ENCODE assay signal across 9 cellular contexts in the genomic region with DNA sequence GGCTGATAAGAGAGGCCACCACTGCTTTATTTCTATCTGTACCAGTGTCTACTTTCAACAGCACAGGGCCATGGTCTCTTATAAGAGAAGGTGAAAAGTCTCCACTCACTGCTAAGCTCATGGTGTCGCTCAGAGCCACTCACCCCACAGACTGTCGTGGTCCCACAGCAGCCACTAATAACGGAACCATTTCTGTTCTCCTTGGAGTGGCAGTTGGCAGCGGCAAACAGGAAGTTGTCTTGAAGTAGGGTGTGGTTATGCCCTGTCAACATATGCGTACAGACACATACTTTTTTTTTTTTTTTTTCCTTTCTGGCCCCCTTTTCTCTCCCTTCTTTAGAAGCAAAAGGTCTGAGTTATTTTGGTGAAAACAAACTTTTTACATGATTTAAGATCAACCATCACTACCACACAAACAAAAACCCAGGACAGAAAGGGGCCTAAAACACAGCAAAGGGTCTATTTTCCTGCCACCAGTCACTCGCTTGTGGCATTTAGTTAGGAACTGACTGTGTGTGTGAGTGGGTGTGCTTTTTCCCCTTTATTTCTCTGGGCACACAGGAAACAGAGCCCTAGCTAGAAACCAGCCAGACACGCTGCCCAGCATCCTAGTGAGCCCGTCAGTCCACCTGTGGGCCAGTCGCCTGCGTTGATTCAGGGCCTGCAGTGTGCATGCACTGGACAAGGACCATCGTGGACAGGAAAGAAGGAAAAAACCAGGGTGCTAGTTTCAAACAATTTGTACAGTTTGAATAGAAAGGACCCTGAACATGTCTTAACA.
DNase-seq lines count a peak whose midpoint lies in the region; ATAC-seq, FAIRE-seq and TF ChIP-seq lines count a peak whose summit lies in the region.
"Had no signal": no experiment of that assay in that cellular context is flagged by ENCODE, and none has a peak within 500 bp of the region (broad histone marks: within the 10 kb centered on the region; RNA-seq: fewer than 3 reads in every experiment).

No MANE protein-coding gene starts in this region.

- TF ChIP-seq CTCF in nephron progenitor cell (IDR thresholded peaks at IDR 0.05) (no peak), smooth muscle cell (IDR thresholded peaks at IDR 0.05; ENCODE audit: borderline replicate concordance, insufficient read depth, poor library complexity, severe bottlenecking) (no peak)

- H2AFZ ChIP-seq in smooth muscle cell (ENCODE audit: low read depth), result no peak overlapping the region

- no peaks in the 10 kb centered on the region for H3F3A ChIP-seq in smooth muscle cell (ENCODE audit: low read depth)

- H3K36me3 Mint-ChIP-seq in activated naive CD8-positive, alpha-beta T cell, result peaks cover 7% of the 10 kb centered on the region
- H3K36me3 Mint-ChIP-seq in nephron progenitor cell (ENCODE audit: low read depth), result no peaks in the 10 kb centered on the region

- no peak for TF ChIP-seq POLR2A in GM12891 (IDR thresholded peaks at IDR 0.05; ENCODE audit: low read depth, low read length)

- FAIRE-seq in GM12891 (lab: Jason Lieb, UNC), result peak; percentile 86

- no peaks in the 10 kb centered on the region for H3K27me3 ChIP-seq in smooth muscle cell (ENCODE audit: low read depth)

- peaks cover 67% of the 10 kb centered on the region for H3K4me1 Mint-ChIP-seq in activated naive CD8-positive, alpha-beta T cell (ENCODE audit: low read depth)
- peaks cover 15% of the 10 kb centered on the region for H3K4me1 Mint-ChIP-seq in nephron progenitor cell

- peaks cover 7% of the 10 kb centered on the region for H4K20me1 ChIP-seq in smooth muscle cell (ENCODE audit: low read depth)

- 95% methylated on average over 11 of the region's 11 CpGs for WGBS in smooth muscle cell (ENCODE audit: low lambda C conversion rate)

- DNase-seq in GM12891 (ENCODE audit: insufficient read length, low spot score) (no peak), SIG-M5 treated with dmso at 0.1 percent for 504 hours (lab: John Stamatoyannopoulos, UW; ENCODE audit: unreplicated experiment) (peak; percentile 88), nephron progenitor cell (no peak), NK-92 (lab: John Stamatoyannopoulos, UW; ENCODE audit: unreplicated experiment) (no peak), smooth muscle cell (lab: John Stamatoyannopoulos, UW; ENCODE audit: unreplicated experiment) (no peak)

- H3K4me3 Mint-ChIP-seq in activated naive CD8-positive, alpha-beta T cell, result peak overlapping the region; percentile 63
- no peak overlapping the region for H3K4me3 Mint-ChIP-seq in nephron progenitor cell

- no peaks in the 10 kb centered on the region for H3K9me3 Mint-ChIP-seq in activated naive CD8-positive, alpha-beta T cell (ENCODE audit: low read depth)
- no peaks in the 10 kb centered on the region for H3K9me3 Mint-ChIP-seq in nephron progenitor cell

- ATAC-seq in HG02678 (IDR thresholded peaks at IDR 0.05; ENCODE audit: unreplicated experiment) (peak; percentile 79), HG03565 (IDR thresholded peaks at IDR 0.05; ENCODE audit: unreplicated experiment) (no peak)

- no peaks in the 10 kb centered on the region for H3K79me2 ChIP-seq in smooth muscle cell (ENCODE audit: low read depth)

- peak overlapping the region; percentile 90 for H3K27ac Mint-ChIP-seq in activated naive CD8-positive, alpha-beta T cell
- peak overlapping the region; percentile 76 for H3K27ac Mint-ChIP-seq in nephron progenitor cell

- H3K36me3 ChIP-seq in smooth muscle cell (ENCODE audit: low read depth), result no peaks in the 10 kb centered on the region

- H3K4me2 ChIP-seq in smooth muscle cell, result no peak overlapping the region
- H3K4me2 ChIP-seq: KMS-11 had no signal

- no peaks in the 10 kb centered on the region for H3K27me3 Mint-ChIP-seq in activated naive CD8-positive, alpha-beta T cell
- no peaks in the 10 kb centered on the region for H3K27me3 Mint-ChIP-seq in nephron progenitor cell (ENCODE audit: low read depth, poor library complexity)

- H3K9ac ChIP-seq in smooth muscle cell (ENCODE audit: low read depth), result no peak overlapping the region
- H3K9ac ChIP-seq: KMS-11 had no signal

- H3K9me3 ChIP-seq in smooth muscle cell (replicated peaks; ENCODE audit: low read depth), result no peaks in the 10 kb centered on the region

- H3K4me1 ChIP-seq in smooth muscle cell (ENCODE audit: low read depth), result no peaks in the 10 kb centered on the region

- no peak overlapping the region for H3K4me3 ChIP-seq in smooth muscle cell

- H3K27ac ChIP-seq in smooth muscle cell (ENCODE audit: low read depth), result no peak overlapping the region
- H3K27ac ChIP-seq: KMS-11 had no signal

TF ChIP-seq in GM12891, 5 proteins besides CTCF, POLR2A, EP300 and RAD21:
- no peak for TF ChIP-seq TAF1 (IDR thresholded peaks at IDR 0.05; ENCODE audit: low read depth, low read length)
- TF ChIP-seq SPI1 (IDR thresholded peaks at IDR 0.05; ENCODE audit: low read depth, low read length), result no peak
- TF ChIP-seq POU2F2 (IDR thresholded peaks at IDR 0.05; ENCODE audit: low read depth, low read length), result no peak
- no peak for TF ChIP-seq PAX5 (IDR thresholded peaks at IDR 0.05; ENCODE audit: insufficient read depth, low read length, severe bottlenecking)
- no peak for TF ChIP-seq POLR2AphosphoS5 (IDR thresholded peaks at IDR 0.05; ENCODE audit: low read depth, low read length)
